In the genomic region with DNA sequence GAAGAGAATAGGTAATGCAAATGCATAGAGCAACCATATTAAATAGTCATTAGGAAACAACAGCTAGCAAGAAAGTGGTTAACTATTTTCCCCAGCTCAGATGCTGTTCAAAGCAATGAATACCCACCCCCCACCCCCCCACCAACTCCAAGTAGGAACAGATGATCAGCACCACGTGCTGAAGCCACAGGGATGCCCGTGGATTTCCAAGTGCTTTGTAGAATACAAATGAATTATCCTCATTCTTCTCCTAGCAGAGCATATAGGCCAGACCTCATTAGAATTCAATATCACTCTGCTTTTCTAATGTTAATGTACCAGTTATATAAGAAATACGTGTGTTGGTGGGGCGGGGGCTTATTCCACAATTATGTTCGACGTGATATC, we compare ENCODE assay signal across 16 cellular contexts.
DNase-seq lines count a peak whose midpoint lies in the region; ATAC-seq and TF ChIP-seq lines count a peak whose summit lies in the region.
"Had no signal": no experiment of that assay in that cellular context is flagged by ENCODE, and none has a peak within 500 bp of the region (broad histone marks: within the 10 kb centered on the region; RNA-seq: fewer than 3 reads in every experiment).

No MANE protein-coding gene starts in this region.

- ATAC-seq in GM19455 (IDR thresholded peaks at IDR 0.05; ENCODE audit: unreplicated experiment) = no peak
- ATAC-seq: stimulated activated naive B cell treated with anti-CD40 and anti-IgM and Interleukin-4, amounts not matched to agents 10 μg/mL and 1 μg/mL and 100 μg/mL, for 72 hours; upper lobe of right lung had no signal

- peak overlapping the region in 4 of 59 donors; percentile 21 to 30 (median 26) for H3K4me3 ChIP-seq in dorsolateral prefrontal cortex
- H3K4me3 ChIP-seq: spleen, upper lobe of right lung had no signal

- TF ChIP-seq CTCF in dorsolateral prefrontal cortex (IDR thresholded peaks at IDR 0.05 in 54 of 56, conservative IDR thresholded peaks at IDR 0.05 in 2 of 56; ENCODE audit: low read depth in 1 of 56, partially characterized antibody in 56 of 56) = no peak

- DNase-seq in NCI-H2107 treated with DMSO at 0.1 percent for 48 hours (lab: John Stamatoyannopoulos, UW; ENCODE audit: unreplicated experiment) (peak; percentile 81), NCI-H2107 (lab: John Stamatoyannopoulos, UW) (no peak), NCI-H345 treated with DMSO at 0.1 percent for 48 hours (lab: John Stamatoyannopoulos, UW; ENCODE audit: unreplicated experiment) (peak; percentile 93), dorsolateral prefrontal cortex (peak in 1 of 10 donors; percentile 43), pons (ENCODE audit: low spot score) (peak; percentile 60)
- DNase-seq in activated T-cell treated with anti-CD3 and anti-CD28 coated beads, Interleukin-2, amount 50 U/mL, for 48 hours = no peak
- DNase-seq in activated CD4-positive, CD25-positive, alpha-beta regulatory T cell (lab: John Stamatoyannopoulos, UW) = no peak
- DNase-seq: activated CD4-positive, alpha-beta T cell treated with anti-CD3 and anti-CD28 coated beads for 1 hour; activated CD8-positive, alpha-beta memory T cell treated with anti-CD3 and anti-CD28 coated beads, Interleukin-2, amount 50 U/mL, for 4 hours; effector memory CD4-positive, alpha-beta T cell; hippocampal formation; spleen; stimulated activated naive B cell treated with anti-CD40 and anti-IgM and Interleukin-4, amounts not matched to agents 10 μg/mL and 1 μg/mL and 100 μg/mL, for 72 hours; upper lobe of right lung had no signal

- intact Hi-C loops in dorsolateral prefrontal cortex (cut with DNase I) = no loop called here

- H3K27me3 ChIP-seq in dorsolateral prefrontal cortex = peaks cover 0 to 91% (median 15%) of the 10 kb centered on the region in 45 donors
- H3K27me3 ChIP-seq: spleen, upper lobe of right lung had no signal

- H3K27ac ChIP-seq in dorsolateral prefrontal cortex = peak overlapping the region in 51 of 59 donors; percentile 3 to 94 (median 76)
- H3K27ac ChIP-seq: C4-2B, spleen, upper lobe of right lung had no signal

Comparison
In these comparisons a context has a peak if more than half of its experiments do, and no peak if none do; other contexts are left out.
1. DNase-seq: peak in NCI-H2107 treated with DMSO at 0.1 percent for 48 hours (single experiment), NCI-H345 treated with DMSO at 0.1 percent for 48 hours (single experiment) and pons (single experiment); none in NCI-H2107 (single experiment), activated T-cell treated with anti-CD3 and anti-CD28 coated beads, Interleukin-2, amount 50 U/mL, for 48 hours (0 of 2) and activated CD4-positive, CD25-positive, alpha-beta regulatory T cell (0 of 4).